Comparison of ENCODE assay signal across 7 cellular contexts in the genomic region with DNA sequence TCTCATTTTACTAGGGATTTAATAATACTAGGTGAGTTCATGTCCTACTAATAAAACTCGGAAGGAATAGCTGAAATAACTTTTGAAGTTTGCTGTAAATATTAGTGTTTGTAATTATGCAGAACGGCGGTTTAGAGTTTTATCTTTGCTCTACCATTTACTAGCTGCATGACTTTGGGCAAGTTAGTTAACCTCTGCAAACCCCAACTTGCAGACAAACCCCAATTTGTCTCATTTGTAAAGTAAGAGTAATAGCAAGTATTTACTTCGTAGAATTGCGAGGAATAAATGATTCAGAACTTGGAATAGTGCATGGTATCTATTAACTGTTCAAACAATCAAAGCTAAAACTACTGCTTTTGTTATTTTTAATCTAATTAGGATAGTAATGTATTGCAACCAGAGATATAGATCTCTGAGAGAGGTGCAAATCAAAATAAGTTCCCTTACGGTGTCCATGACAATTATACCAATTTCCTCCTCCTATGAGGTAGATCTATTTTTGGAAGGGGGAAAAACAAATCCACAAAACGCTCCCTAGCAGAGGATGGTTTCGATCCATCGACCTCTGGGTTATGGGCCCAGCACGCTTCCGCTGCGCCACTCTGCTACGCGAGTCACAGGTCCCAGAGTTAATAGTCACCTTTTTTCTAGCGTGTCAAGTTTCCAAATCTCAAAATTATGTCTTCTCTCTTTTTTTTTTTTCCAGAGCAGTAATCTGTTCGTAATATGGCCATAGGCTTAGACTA. TPM values are rescaled to one million over a fixed set of nuclear protein-coding genes. Genes with fewer than 3 reads are reported as not detected.
A peak's percentile ranks its signal among the peaks of the same experiment; 100 is the strongest.
DNase-seq lines count a peak whose midpoint lies in the region; ATAC-seq and TF ChIP-seq lines count a peak whose summit lies in the region.

No MANE protein-coding gene starts in this region.

- no peaks in the 10 kb centered on the region for H3K4me1 ChIP-seq in ascending aorta

- H3K4me1 Mint-ChIP-seq in activated B cell treated with CpG ODN at 0.5 μM for 24 hours, result peaks cover 25% of the 10 kb centered on the region
- H3K4me1 Mint-ChIP-seq in effector memory CD8-positive, alpha-beta T cell (ENCODE audit: low read depth in 2 of 2), result peaks cover 32 to 33% of the 10 kb centered on the region in 2 donors

- intact Hi-C loops in activated B cell treated with CpG ODN at 0.5 μM for 24 hours (cut with micrococcal nuclease), result loop anchor here (1.0 to 10.0 kb wide), 5 partner anchors 8 to 1342 kb away; a partner anchor contains a TSS
- intact Hi-C loops in ascending aorta (cut with DNase I), result no loop called here

- H3K27ac ChIP-seq in ascending aorta, result no peak overlapping the region

- H3K36me3 Mint-ChIP-seq in activated B cell treated with CpG ODN at 0.5 μM for 24 hours (ENCODE audit: low read depth), result no peaks in the 10 kb centered on the region
- peaks cover 57% of the 10 kb centered on the region for H3K36me3 Mint-ChIP-seq in effector memory CD8-positive, alpha-beta T cell (ENCODE audit: insufficient read depth)

- no peaks in the 10 kb centered on the region for H3K36me3 ChIP-seq in ascending aorta

- peaks cover 30% of the 10 kb centered on the region for H3K27me3 ChIP-seq in ascending aorta

- H3K9me3 Mint-ChIP-seq in activated B cell treated with CpG ODN at 0.5 μM for 24 hours, result peaks cover 3% of the 10 kb centered on the region
- no peaks in the 10 kb centered on the region for H3K9me3 Mint-ChIP-seq in effector memory CD8-positive, alpha-beta T cell

- no peak overlapping the region for H3K4me3 ChIP-seq in ascending aorta

- peaks cover 42% of the 10 kb centered on the region for H3K27me3 Mint-ChIP-seq in activated B cell treated with CpG ODN at 0.5 μM for 24 hours
- peaks cover 0 to 28% of the 10 kb centered on the region in 2 donors for H3K27me3 Mint-ChIP-seq in effector memory CD8-positive, alpha-beta T cell

- peak overlapping the region; percentile 41 for H3K4me3 Mint-ChIP-seq in activated B cell treated with CpG ODN at 0.5 μM for 24 hours
- H3K4me3 Mint-ChIP-seq in effector memory CD8-positive, alpha-beta T cell, result peak overlapping the region; percentile 82 to 86

- CTCF ChIA-PET in activated B cell treated with CpG ODN at 0.5 μM for 24 hours (lab: Charles Lee), result interaction anchor here (1.4 to 3.8 kb wide), 3 partner anchors 11 to 266 kb away, joined by 3 to 16 read pairs (median 3); partner anchors contain the start of gene ABT1

- peak overlapping the region; percentile 65 for H3K27ac Mint-ChIP-seq in activated B cell treated with CpG ODN at 0.5 μM for 24 hours
- peak overlapping the region; percentile 87 to 97 for H3K27ac Mint-ChIP-seq in effector memory CD8-positive, alpha-beta T cell

- POLR2A ChIA-PET in activated B cell treated with CpG ODN at 0.5 μM for 24 hours (lab: Charles Lee), result interaction anchor here (0.6 to 1.4 kb wide), 4 partner anchors 8 to 1480 kb away, joined by 3 to 5 read pairs (median 3); a partner anchor contains a TSS

- no peak for TF ChIP-seq CTCF in activated B cell treated with CpG ODN at 0.5 μM for 24 hours (IDR thresholded peaks at IDR 0.05)
- no peak for TF ChIP-seq CTCF in ascending aorta (IDR thresholded peaks at IDR 0.05)

- H3K9me3 ChIP-seq in ascending aorta, result no peaks in the 10 kb centered on the region

- DNase-seq in NCI-H2081 (lab: John Stamatoyannopoulos, UW) (peak; percentile 57 to 72), activated B cell treated with CpG ODN at 0.5 μM for 24 hours (no peak), retina (peak; percentile 60), ascending aorta (ENCODE audit: low spot score in 2 of 2) (no peak)
- peak; percentile 51 to 64 (median 54) for DNase-seq in effector memory CD8-positive, alpha-beta T cell

- ATAC-seq in GM21381 (IDR thresholded peaks at IDR 0.05; ENCODE audit: unreplicated experiment) (peak; percentile 30), activated B cell treated with CpG ODN at 0.5 μM for 24 hours (ENCODE audit: low read depth) (peak; percentile 18), HG03025 (IDR thresholded peaks at IDR 0.05; ENCODE audit: low FRiP score, unreplicated experiment) (no peak)
- peak; percentile 22 for ATAC-seq in effector memory CD8-positive, alpha-beta T cell (replicated peaks)

RNA-seq across cellular contexts. Expression of gene BTN3A2, which starts 35.1 kb away (rescaled TPM):
- total RNA-seq in activated B cell treated with CpG ODN at 0.5 μM for 24 hours, result 65.3 and 81.6 TPM in 2 replicates
- 17.2 TPM for total RNA-seq in ascending aorta

RNA-seq across cellular contexts. Expression of gene BTN2A2, which starts 53.0 kb away (rescaled TPM):
- total RNA-seq in activated B cell treated with CpG ODN at 0.5 μM for 24 hours, result 77.5 and 79.9 TPM in 2 replicates
- 22.5 TPM for total RNA-seq in ascending aorta

Comparison
In these comparisons a context has a peak if more than half of its experiments do, and no peak if none do; other contexts are left out.
1. DNase-seq: peak in NCI-H2081 (2 of 2), effector memory CD8-positive, alpha-beta T cell (3 of 3) and retina (single experiment); none in activated B cell treated with CpG ODN at 0.5 μM for 24 hours (single experiment) and ascending aorta (0 of 2).